In the genomic region with DNA sequence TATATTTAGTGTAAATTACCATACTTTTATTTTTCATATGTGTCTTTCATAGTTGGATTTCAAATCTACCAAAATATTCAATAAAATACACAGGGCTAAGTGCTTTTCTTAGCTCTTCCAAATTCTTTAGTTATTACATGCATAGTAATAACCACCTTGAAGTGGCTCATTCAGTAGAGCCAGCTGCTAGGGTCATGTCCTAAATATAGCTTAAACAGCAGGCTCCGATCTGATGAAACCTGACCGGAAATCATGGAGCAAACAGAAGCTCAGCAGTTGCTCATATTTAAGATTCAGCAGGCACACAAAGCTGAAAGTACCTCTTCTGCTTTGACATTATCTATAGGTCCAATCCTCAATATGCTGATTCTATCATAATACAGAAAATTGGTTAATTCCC, we compare ENCODE assay signal across 14 cellular contexts.
DNase-seq lines count a peak whose midpoint lies in the region; ATAC-seq and TF ChIP-seq lines count a peak whose summit lies in the region.
"Had no signal": no experiment of that assay in that cellular context is flagged by ENCODE, and none has a peak within 500 bp of the region (broad histone marks: within the 10 kb centered on the region; RNA-seq: fewer than 3 reads in every experiment).

No MANE protein-coding gene starts in this region.

- no peak overlapping the region for H3K27ac Mint-ChIP-seq in activated CD4-positive, alpha-beta memory T cell treated with anti-CD3 and anti-CD28 coated beads, Interleukin-2, amount 10 ng/mL, durations not matched to agents 7 days and 5 days
- H3K27ac Mint-ChIP-seq: naive B cell; stimulated activated naive CD8-positive, alpha-beta T cell treated with anti-CD3 and anti-CD28 coated beads, Interleukin-15, amount 100 ng/mL, for 72 hours had no signal

- POLR2A ChIA-PET in activated CD4-positive, alpha-beta memory T cell treated with anti-CD3 and anti-CD28 coated beads, Interleukin-2, amount 10 ng/mL, durations not matched to agents 7 days and 5 days (lab: Charles Lee), result no interaction called here

- intact Hi-C loops in left lung (cut with DNase I), result no loop called here

- no peaks in the 10 kb centered on the region for H3K36me3 Mint-ChIP-seq in activated CD4-positive, alpha-beta memory T cell treated with anti-CD3 and anti-CD28 coated beads, Interleukin-2, amount 10 ng/mL, durations not matched to agents 7 days and 5 days (ENCODE audit: low read depth)
- H3K36me3 Mint-ChIP-seq: naive B cell had no signal

- H3K4me3 Mint-ChIP-seq in activated CD4-positive, alpha-beta memory T cell treated with anti-CD3 and anti-CD28 coated beads, Interleukin-2, amount 10 ng/mL, durations not matched to agents 7 days and 5 days, result no peak overlapping the region
- H3K4me3 Mint-ChIP-seq: naive B cell; stimulated activated naive CD8-positive, alpha-beta T cell treated with anti-CD3 and anti-CD28 coated beads, Interleukin-15, amount 100 ng/mL, for 72 hours had no signal

- H3K36me3 ChIP-seq in left lung, result no peaks in the 10 kb centered on the region
- H3K36me3 ChIP-seq: right lobe of liver had no signal

- H3K27me3 Mint-ChIP-seq in activated CD4-positive, alpha-beta memory T cell treated with anti-CD3 and anti-CD28 coated beads, Interleukin-2, amount 10 ng/mL, durations not matched to agents 7 days and 5 days, result no peaks in the 10 kb centered on the region
- H3K27me3 Mint-ChIP-seq: naive B cell; stimulated activated naive CD8-positive, alpha-beta T cell treated with anti-CD3 and anti-CD28 coated beads, Interleukin-15, amount 100 ng/mL, for 72 hours had no signal

- ATAC-seq in left lung, result peak; percentile 83
- no peak for ATAC-seq in GM18505 (IDR thresholded peaks at IDR 0.05; ENCODE audit: unreplicated experiment)
- ATAC-seq: right lobe of liver; stimulated activated naive CD8-positive, alpha-beta T cell treated with anti-CD3 and anti-CD28 coated beads, Interleukin-15, amount 100 ng/mL, for 72 hours had no signal

- H3K4me1 ChIP-seq in left lung, result no peaks in the 10 kb centered on the region
- H3K4me1 ChIP-seq: right lobe of liver had no signal

- DNase-seq in Daoy (ENCODE audit: low read depth) (peak; percentile 1), NCI-H1417 treated with DMSO at 0.1 percent for 48 hours (lab: John Stamatoyannopoulos, UW) (peak; percentile 58), RPMI8226 (peak; percentile 16), left lung (no peak), GM03348 (ENCODE audit: low spot score) (no peak), nucleus accumbens (lab: John Stamatoyannopoulos, UW) (no peak)
- no peak for DNase-seq in activated CD4-positive, alpha-beta memory T cell treated with anti-CD3 and anti-CD28 coated beads, Interleukin-2, amount 10 ng/mL, durations not matched to agents 7 days and 5 days
- DNase-seq: activated CD4-positive, alpha-beta T cell treated with anti-CD3 and anti-CD28 coated beads for 48 hours; anterior cingulate cortex; naive B cell; right lobe of liver; stimulated activated naive CD8-positive, alpha-beta T cell treated with anti-CD3 and anti-CD28 coated beads, Interleukin-15, amount 100 ng/mL, for 72 hours had no signal

- H3K9me3 ChIP-seq in left lung, result peaks cover 0 to 2% of the 10 kb centered on the region in 2 donors
- H3K9me3 ChIP-seq: right lobe of liver had no signal

- no peaks in the 10 kb centered on the region for H3K27me3 ChIP-seq in left lung
- H3K27me3 ChIP-seq: right lobe of liver had no signal

- no peak overlapping the region for H3K27ac ChIP-seq in left lung
- H3K27ac ChIP-seq: C4-2B, right lobe of liver had no signal

- TF ChIP-seq POLR2A in GM18505 (IDR thresholded peaks at IDR 0.05; ENCODE audit: borderline replicate concordance, extremely low read depth, insufficient read depth, insufficient read length), result no peak

- H3K4me3 ChIP-seq in left lung, result no peak overlapping the region
- H3K4me3 ChIP-seq: right lobe of liver had no signal

- no peaks in the 10 kb centered on the region for H3K4me1 Mint-ChIP-seq in activated CD4-positive, alpha-beta memory T cell treated with anti-CD3 and anti-CD28 coated beads, Interleukin-2, amount 10 ng/mL, durations not matched to agents 7 days and 5 days
- H3K4me1 Mint-ChIP-seq: naive B cell; stimulated activated naive CD8-positive, alpha-beta T cell treated with anti-CD3 and anti-CD28 coated beads, Interleukin-15, amount 100 ng/mL, for 72 hours had no signal

- peaks cover 10% of the 10 kb centered on the region for H3K9me3 Mint-ChIP-seq in activated CD4-positive, alpha-beta memory T cell treated with anti-CD3 and anti-CD28 coated beads, Interleukin-2, amount 10 ng/mL, durations not matched to agents 7 days and 5 days
- H3K9me3 Mint-ChIP-seq: stimulated activated naive CD8-positive, alpha-beta T cell treated with anti-CD3 and anti-CD28 coated beads, Interleukin-15, amount 100 ng/mL, for 72 hours had no signal

- CTCF ChIA-PET in activated CD4-positive, alpha-beta memory T cell treated with anti-CD3 and anti-CD28 coated beads, Interleukin-2, amount 10 ng/mL, durations not matched to agents 7 days and 5 days (lab: Charles Lee), result no interaction called here

- no peak for TF ChIP-seq CTCF in left lung (IDR thresholded peaks at IDR 0.05)

Comparison
In these comparisons a context has a peak if more than half of its experiments do, and no peak if none do; other contexts are left out.
1. DNase-seq: peak in Daoy (single experiment), NCI-H1417 treated with DMSO at 0.1 percent for 48 hours (single experiment) and RPMI8226 (single experiment); none in left lung (0 of 2), GM03348 (single experiment), activated CD4-positive, alpha-beta memory T cell treated with anti-CD3 and anti-CD28 coated beads, Interleukin-2, amount 10 ng/mL, durations not matched to agents 7 days and 5 days (single experiment) and nucleus accumbens (0 of 56).